2 cellular contexts compared by ENCODE assay signal in genomic region chr1:70222716-70223235, GRCh38.
TF ChIP-seq lines count a peak whose summit lies in the region.

No MANE protein-coding gene starts in this region.

TF ChIP-seq in HEK293T, 16 proteins besides CTCF, POLR2A, EP300 and RAD21 (continued from another document):
- no peak for TF ChIP-seq SP1 (IDR thresholded peaks at IDR 0.05)
- no peak for TF ChIP-seq ARNT (IDR thresholded peaks at IDR 0.05)
- no peak for TF ChIP-seq NFRKB (IDR thresholded peaks at IDR 0.05)
- TF ChIP-seq FOXA1 (IDR thresholded peaks at IDR 0.05): no peak
- no peak for TF ChIP-seq TARDBP (IDR thresholded peaks at IDR 0.05)
- no peak for TF ChIP-seq SUZ12 (IDR thresholded peaks at IDR 0.05)
- TF ChIP-seq LEF1 (IDR thresholded peaks at IDR 0.05; ENCODE audit: borderline replicate concordance): no peak

TF ChIP-seq in K562, 482 proteins besides CTCF, POLR2A, EP300 and RAD21 (continued from another document and continues in another):
- TF ChIP-seq, protein P1, sequence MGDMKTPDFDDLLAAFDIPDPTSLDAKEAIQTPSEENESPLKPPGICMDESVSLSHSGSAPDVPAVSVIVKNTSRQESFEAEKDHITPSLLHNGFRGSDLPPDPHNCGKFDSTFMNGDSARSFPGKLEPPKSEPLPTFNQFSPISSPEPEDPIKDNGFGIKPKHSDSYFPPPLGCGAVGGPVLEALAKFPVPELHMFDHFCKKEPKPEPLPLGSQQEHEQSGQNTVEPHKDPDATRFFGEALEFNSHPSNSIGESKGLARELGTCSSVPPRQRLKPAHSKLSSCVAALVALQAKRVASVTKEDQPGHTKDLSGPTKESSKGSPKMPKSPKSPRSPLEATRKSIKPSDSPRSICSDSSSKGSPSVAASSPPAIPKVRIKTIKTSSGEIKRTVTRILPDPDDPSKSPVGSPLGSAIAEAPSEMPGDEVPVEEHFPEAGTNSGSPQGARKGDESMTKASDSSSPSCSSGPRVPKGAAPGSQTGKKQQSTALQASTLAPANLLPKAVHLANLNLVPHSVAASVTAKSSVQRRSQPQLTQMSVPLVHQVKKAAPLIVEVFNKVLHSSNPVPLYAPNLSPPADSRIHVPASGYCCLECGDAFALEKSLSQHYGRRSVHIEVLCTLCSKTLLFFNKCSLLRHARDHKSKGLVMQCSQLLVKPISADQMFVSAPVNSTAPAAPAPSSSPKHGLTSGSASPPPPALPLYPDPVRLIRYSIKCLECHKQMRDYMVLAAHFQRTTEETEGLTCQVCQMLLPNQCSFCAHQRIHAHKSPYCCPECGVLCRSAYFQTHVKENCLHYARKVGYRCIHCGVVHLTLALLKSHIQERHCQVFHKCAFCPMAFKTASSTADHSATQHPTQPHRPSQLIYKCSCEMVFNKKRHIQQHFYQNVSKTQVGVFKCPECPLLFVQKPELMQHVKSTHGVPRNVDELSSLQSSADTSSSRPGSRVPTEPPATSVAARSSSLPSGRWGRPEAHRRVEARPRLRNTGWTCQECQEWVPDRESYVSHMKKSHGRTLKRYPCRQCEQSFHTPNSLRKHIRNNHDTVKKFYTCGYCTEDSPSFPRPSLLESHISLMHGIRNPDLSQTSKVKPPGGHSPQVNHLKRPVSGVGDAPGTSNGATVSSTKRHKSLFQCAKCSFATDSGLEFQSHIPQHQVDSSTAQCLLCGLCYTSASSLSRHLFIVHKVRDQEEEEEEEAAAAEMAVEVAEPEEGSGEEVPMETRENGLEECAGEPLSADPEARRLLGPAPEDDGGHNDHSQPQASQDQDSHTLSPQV (IDR thresholded peaks at IDR 0.05): no peak
- TF ChIP-seq ZNF778 (CRISPR knock-in tag; IDR thresholded peaks at IDR 0.05) (no peak), ZNF134 (CRISPR knock-in tag; conservative IDR thresholded peaks at IDR 0.05) (no peak), GTF2A2 (tag; IDR thresholded peaks at IDR 0.05) (no peak), SIRT6 (IDR thresholded peaks at IDR 0.05; ENCODE audit: low read depth, low read length) (no peak), ZNF253 (CRISPR knock-in tag; conservative IDR thresholded peaks at IDR 0.05) (no peak), RBM15 (IDR thresholded peaks at IDR 0.05; ENCODE audit: insufficient read depth, low read length) (no peak), DMBX1 (CRISPR knock-in tag; IDR thresholded peaks at IDR 0.05; ENCODE audit: borderline replicate concordance) (no peak), SMC3 (conservative IDR thresholded peaks at IDR 0.05; ENCODE audit: insufficient read depth, low read depth, low read length) (no peak), ZNF444 (CRISPR knock-in tag; IDR thresholded peaks at IDR 0.05) (no peak), SMAD3 (CRISPR knock-in tag; conservative IDR thresholded peaks at IDR 0.05) (no peak), PRPF4 (IDR thresholded peaks at IDR 0.05; ENCODE audit: insufficient read depth, low read depth, low read length, poor library complexity, severe bottlenecking) (no peak), NFATC3 (IDR thresholded peaks at IDR 0.05) (no peak), HDAC6 (IDR thresholded peaks at IDR 0.05; ENCODE audit: low read depth, low read length) (no peak), ZNF23 (CRISPR knock-in tag; IDR thresholded peaks at IDR 0.05) (no peak), HCFC1 (IDR thresholded peaks at IDR 0.05; ENCODE audit: low read depth, low read length) (no peak), MAZ (CRISPR knock-in tag; conservative IDR thresholded peaks at IDR 0.05 in 1 of 2, IDR thresholded peaks at IDR 0.05 in 1 of 2) (no peak), MED1 (CRISPR knock-in tag; IDR thresholded peaks at IDR 0.05; ENCODE audit: borderline replicate concordance) (no peak), ELF2 (CRISPR knock-in tag; IDR thresholded peaks at IDR 0.05) (no peak), PYGO2 (tag; IDR thresholded peaks at IDR 0.05) (no peak), ELF4 (CRISPR knock-in tag; IDR thresholded peaks at IDR 0.05) (no peak), ZNF707 (CRISPR knock-in tag; conservative IDR thresholded peaks at IDR 0.05) (no peak), CCNT2 (IDR thresholded peaks at IDR 0.05; ENCODE audit: borderline replicate concordance, extremely low read depth, insufficient read length, low read depth, low read length) (no peak), ZNF316 (IDR thresholded peaks at IDR 0.05) (no peak), BMI1 (IDR thresholded peaks at IDR 0.05; ENCODE audit: low read length) (no peak), TAF15 (IDR thresholded peaks at IDR 0.05; ENCODE audit: low read depth, low read length) (no peak), MTA1 (IDR thresholded peaks at IDR 0.05; ENCODE audit: borderline replicate concordance) (no peak), ZBTB2 (IDR thresholded peaks at IDR 0.05) (no peak), PBX2 (CRISPR knock-in tag; IDR thresholded peaks at IDR 0.05; ENCODE audit: low read depth) (no peak), PBX2 (tag; conservative IDR thresholded peaks at IDR 0.05; ENCODE audit: low read depth) (peak; percentile 55; the same call in 1 of the 2 replicates), RBBP5 (IDR thresholded peaks at IDR 0.05; ENCODE audit: borderline replicate concordance, insufficient read depth, low read length, poor library complexity, severe bottlenecking) (no peak), PKNOX1 (IDR thresholded peaks at IDR 0.05) (0 out of 2 replicates have a peak, but pooled peaks have one; percentile 16), RBFOX2 (IDR thresholded peaks at IDR 0.05; ENCODE audit: low read depth, low read length) (peak; percentile 23; the same call in 1 of the 2 replicates), MEIS2 (IDR thresholded peaks at IDR 0.05; ENCODE audit: partially characterized antibody) (peak; percentile 84), CBX1 (IDR thresholded peaks at IDR 0.05; ENCODE audit: low read depth) (no peak), CEBPG (CRISPR knock-in tag; IDR thresholded peaks at IDR 0.05) (no peak), CEBPG (tag; conservative IDR thresholded peaks at IDR 0.05 in 1 of 2, IDR thresholded peaks at IDR 0.05 in 1 of 2) (peak in 1 of 2 experiments; percentile 37; a peak in 1 of 4 replicates), ZNF77 (CRISPR knock-in tag; IDR thresholded peaks at IDR 0.05) (no peak), SREBF2 (CRISPR knock-in tag; IDR thresholded peaks at IDR 0.05) (no peak), ZC3H11A (IDR thresholded peaks at IDR 0.05; ENCODE audit: low read depth, low read length) (no peak)
- TF ChIP-seq, protein P2, sequence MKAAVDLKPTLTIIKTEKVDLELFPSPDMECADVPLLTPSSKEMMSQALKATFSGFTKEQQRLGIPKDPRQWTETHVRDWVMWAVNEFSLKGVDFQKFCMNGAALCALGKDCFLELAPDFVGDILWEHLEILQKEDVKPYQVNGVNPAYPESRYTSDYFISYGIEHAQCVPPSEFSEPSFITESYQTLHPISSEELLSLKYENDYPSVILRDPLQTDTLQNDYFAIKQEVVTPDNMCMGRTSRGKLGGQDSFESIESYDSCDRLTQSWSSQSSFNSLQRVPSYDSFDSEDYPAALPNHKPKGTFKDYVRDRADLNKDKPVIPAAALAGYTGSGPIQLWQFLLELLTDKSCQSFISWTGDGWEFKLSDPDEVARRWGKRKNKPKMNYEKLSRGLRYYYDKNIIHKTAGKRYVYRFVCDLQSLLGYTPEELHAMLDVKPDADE (conservative IDR thresholded peaks at IDR 0.05; ENCODE audit: control insufficient read depth, low read depth, low read length): no peak
- TF ChIP-seq, protein P3, sequence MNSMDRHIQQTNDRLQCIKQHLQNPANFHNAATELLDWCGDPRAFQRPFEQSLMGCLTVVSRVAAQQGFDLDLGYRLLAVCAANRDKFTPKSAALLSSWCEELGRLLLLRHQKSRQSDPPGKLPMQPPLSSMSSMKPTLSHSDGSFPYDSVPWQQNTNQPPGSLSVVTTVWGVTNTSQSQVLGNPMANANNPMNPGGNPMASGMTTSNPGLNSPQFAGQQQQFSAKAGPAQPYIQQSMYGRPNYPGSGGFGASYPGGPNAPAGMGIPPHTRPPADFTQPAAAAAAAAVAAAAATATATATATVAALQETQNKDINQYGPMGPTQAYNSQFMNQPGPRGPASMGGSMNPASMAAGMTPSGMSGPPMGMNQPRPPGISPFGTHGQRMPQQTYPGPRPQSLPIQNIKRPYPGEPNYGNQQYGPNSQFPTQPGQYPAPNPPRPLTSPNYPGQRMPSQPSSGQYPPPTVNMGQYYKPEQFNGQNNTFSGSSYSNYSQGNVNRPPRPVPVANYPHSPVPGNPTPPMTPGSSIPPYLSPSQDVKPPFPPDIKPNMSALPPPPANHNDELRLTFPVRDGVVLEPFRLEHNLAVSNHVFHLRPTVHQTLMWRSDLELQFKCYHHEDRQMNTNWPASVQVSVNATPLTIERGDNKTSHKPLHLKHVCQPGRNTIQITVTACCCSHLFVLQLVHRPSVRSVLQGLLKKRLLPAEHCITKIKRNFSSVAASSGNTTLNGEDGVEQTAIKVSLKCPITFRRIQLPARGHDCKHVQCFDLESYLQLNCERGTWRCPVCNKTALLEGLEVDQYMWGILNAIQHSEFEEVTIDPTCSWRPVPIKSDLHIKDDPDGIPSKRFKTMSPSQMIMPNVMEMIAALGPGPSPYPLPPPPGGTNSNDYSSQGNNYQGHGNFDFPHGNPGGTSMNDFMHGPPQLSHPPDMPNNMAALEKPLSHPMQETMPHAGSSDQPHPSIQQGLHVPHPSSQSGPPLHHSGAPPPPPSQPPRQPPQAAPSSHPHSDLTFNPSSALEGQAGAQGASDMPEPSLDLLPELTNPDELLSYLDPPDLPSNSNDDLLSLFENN (IDR thresholded peaks at IDR 0.05; ENCODE audit: low read depth in 2 of 2, low read length in 2 of 2): no peak
- TF ChIP-seq, protein P4, sequence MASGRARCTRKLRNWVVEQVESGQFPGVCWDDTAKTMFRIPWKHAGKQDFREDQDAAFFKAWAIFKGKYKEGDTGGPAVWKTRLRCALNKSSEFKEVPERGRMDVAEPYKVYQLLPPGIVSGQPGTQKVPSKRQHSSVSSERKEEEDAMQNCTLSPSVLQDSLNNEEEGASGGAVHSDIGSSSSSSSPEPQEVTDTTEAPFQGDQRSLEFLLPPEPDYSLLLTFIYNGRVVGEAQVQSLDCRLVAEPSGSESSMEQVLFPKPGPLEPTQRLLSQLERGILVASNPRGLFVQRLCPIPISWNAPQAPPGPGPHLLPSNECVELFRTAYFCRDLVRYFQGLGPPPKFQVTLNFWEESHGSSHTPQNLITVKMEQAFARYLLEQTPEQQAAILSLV (tag; IDR thresholded peaks at IDR 0.05): no peak
- TF ChIP-seq, protein P5, sequence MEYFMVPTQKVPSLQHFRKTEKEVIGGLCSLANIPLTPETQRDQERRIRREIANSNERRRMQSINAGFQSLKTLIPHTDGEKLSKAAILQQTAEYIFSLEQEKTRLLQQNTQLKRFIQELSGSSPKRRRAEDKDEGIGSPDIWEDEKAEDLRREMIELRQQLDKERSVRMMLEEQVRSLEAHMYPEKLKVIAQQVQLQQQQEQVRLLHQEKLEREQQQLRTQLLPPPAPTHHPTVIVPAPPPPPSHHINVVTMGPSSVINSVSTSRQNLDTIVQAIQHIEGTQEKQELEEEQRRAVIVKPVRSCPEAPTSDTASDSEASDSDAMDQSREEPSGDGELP (CRISPR knock-in tag; IDR thresholded peaks at IDR 0.05; ENCODE audit: borderline replicate concordance): no peak
- TF ChIP-seq, protein P6, sequence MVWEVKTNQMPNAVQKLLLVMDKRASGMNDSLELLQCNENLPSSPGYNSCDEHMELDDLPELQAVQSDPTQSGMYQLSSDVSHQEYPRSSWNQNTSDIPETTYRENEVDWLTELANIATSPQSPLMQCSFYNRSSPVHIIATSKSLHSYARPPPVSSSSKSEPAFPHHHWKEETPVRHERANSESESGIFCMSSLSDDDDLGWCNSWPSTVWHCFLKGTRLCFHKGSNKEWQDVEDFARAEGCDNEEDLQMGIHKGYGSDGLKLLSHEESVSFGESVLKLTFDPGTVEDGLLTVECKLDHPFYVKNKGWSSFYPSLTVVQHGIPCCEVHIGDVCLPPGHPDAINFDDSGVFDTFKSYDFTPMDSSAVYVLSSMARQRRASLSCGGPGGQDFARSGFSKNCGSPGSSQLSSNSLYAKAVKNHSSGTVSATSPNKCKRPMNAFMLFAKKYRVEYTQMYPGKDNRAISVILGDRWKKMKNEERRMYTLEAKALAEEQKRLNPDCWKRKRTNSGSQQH (CRISPR knock-in tag; IDR thresholded peaks at IDR 0.05): no peak
- TF ChIP-seq, protein P7, sequence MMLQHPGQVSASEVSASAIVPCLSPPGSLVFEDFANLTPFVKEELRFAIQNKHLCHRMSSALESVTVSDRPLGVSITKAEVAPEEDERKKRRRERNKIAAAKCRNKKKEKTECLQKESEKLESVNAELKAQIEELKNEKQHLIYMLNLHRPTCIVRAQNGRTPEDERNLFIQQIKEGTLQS (IDR thresholded peaks at IDR 0.05): peak; percentile 36
- TF ChIP-seq, protein P7 (CRISPR knock-in tag; conservative IDR thresholded peaks at IDR 0.05): no peak
